33 cellular contexts compared by ENCODE assay signal in genomic region chr6:128990915-128991314, GRCh38.
"Had no signal": no experiment of that assay in that cellular context is flagged by ENCODE, and none has a peak within 500 bp of the region (broad histone marks: within the 10 kb centered on the region; RNA-seq: fewer than 3 reads in every experiment).

No MANE protein-coding gene starts in this region.

- H3K36me3 ChIP-seq: adrenal gland, ascending aorta, brain microvascular endothelial cell, breast epithelium, cardiac muscle cell had no signal

- H3K4me1 ChIP-seq: adrenal gland, ascending aorta, body of pancreas, breast epithelium had no signal

- H3K27me3 ChIP-seq: adrenal gland, ascending aorta, body of pancreas, brain microvascular endothelial cell, breast epithelium, cardiac muscle cell had no signal

- H3K27ac ChIP-seq: adrenal gland, ascending aorta, body of pancreas, brain microvascular endothelial cell, breast epithelium, cardiac muscle cell had no signal

- DNase-seq: activated effector memory CD4-positive, alpha-beta T cell treated with anti-CD3 and anti-CD28 coated beads, Interleukin-2, amount 50 U/mL, for 16 hours; activated effector memory CD4-positive, alpha-beta T cell treated with Interleukin-2 at 50 U/mL for 16 hours; activated gamma-delta T cell; activated gamma-delta T cell treated with Interleukin-2 at 50 U/mL for 16 hours; activated naive CD4-positive, alpha-beta T cell; activated naive CD4-positive, alpha-beta T cell treated with anti-CD3 and anti-CD28 coated beads for 36 hours; activated naive CD4-positive, alpha-beta T cell treated with anti-CD3 and anti-CD28 coated beads, Interleukin-2, amount 10 ng/mL, durations not matched to agents 7 days and 5 days; activated naive CD4-positive, alpha-beta T cell treated with anti-CD3 and anti-CD28 coated beads, Interleukin-2, amount 50 U/mL, for 16 hours; activated naive CD4-positive, alpha-beta T cell treated with Interleukin-2 at 50 U/mL for 16 hours; activated naive CD8-positive, alpha-beta T cell treated with anti-CD3 and anti-CD28 coated beads for 36 hours; activated naive CD8-positive, alpha-beta T cell treated with anti-CD3 and anti-CD28 coated beads, Interleukin-2, amount 10 ng/mL, durations not matched to agents 7 days and 5 days; activated naive CD8-positive, alpha-beta T cell treated with anti-CD3 and anti-CD28 coated beads, Interleukin-2, amount 50 U/mL, for 24 hours; activated T-cell treated with anti-CD3 and anti-CD28 coated beads, Interleukin-2, amount 50 U/mL, for 24 hours; activated T-cell treated with anti-CD3 and anti-CD28 coated beads, Interleukin-2, amount 50 U/mL, for 4 hours; activated T-cell treated with anti-CD3 and anti-CD28 coated beads, Interleukin-2, amount 50 U/mL, for 48 hours; activated T-cell treated with anti-CD3 and anti-CD28 coated beads, Interleukin-2, amount 50 U/mL, for 72 hours; adrenal gland; amniotic stem cell; amygdala; anterior cingulate cortex; aorta; body of pancreas; brain microvascular endothelial cell; caudate nucleus; central memory CD4-positive, alpha-beta T cell; cerebellar nuclear complex had no signal

- H3K9me3 ChIP-seq: adrenal gland, ascending aorta, body of pancreas, breast epithelium had no signal

- ATAC-seq: activated naive CD4-positive, alpha-beta T cell treated with anti-CD3 and anti-CD28 coated beads, Interleukin-2, amount 50 U/mL, for 72 hours; activated naive CD8-positive, alpha-beta T cell treated with anti-CD3 and anti-CD28 coated beads, Interleukin-2, amount 50 U/mL, for 24 hours; activated T-cell treated with anti-CD3 and anti-CD28 coated beads, Interleukin-2, amount 50 U/mL, for 4 hours; activated T-cell treated with anti-CD3 and anti-CD28 coated beads, Interleukin-2, amount 50 U/mL, for 72 hours; activated T-helper 17 cell treated with anti-CD3 and anti-CD28 coated beads, Interleukin-2, amount 50 U/mL, for 72 hours; body of pancreas had no signal

- FAIRE-seq: astrocyte, bronchial epithelial cell had no signal

- H3K4me3 ChIP-seq: adrenal gland, ascending aorta, body of pancreas, breast epithelium, cardiac muscle cell had no signal
